In genomic region chr1:120069067-120069919, GRCh38 we compare ENCODE assay signal across 8 cellular contexts. TPM values are rescaled to one million over a fixed set of nuclear protein-coding genes. Genes with fewer than 3 reads are reported as not detected.
A peak's percentile ranks its signal among the peaks of the same experiment; 100 is the strongest.
DNase-seq lines count a peak whose midpoint lies in the region; ATAC-seq and TF ChIP-seq lines count a peak whose summit lies in the region.
"Not testable (repeated sequence)": the region's sequence is repeated elsewhere in the genome, so short reads cannot be mapped to it uniquely, and the experiment has no call there.

TSS of gene NOTCH2 (minus strand) at chr1:120069662. CDS start at chr1:120069406, 256 bp downstream.

- not testable (repeated sequence) for H2AFZ ChIP-seq in MM.1S (ENCODE audit: low read length)

- H3F3A ChIP-seq in MM.1S (ENCODE audit: insufficient read depth, low read length): not testable (repeated sequence)

- not testable (repeated sequence) for H3K27me3 Mint-ChIP-seq in T-helper 1 cell treated with Interleukin-12 subunit alpha and Interleukin-12 subunit beta and Interleukin-4 antibody, amounts not matched to agents 30 μg/mL and 1 μg/mL, for 36 hours (ENCODE audit: low read depth); endodermal cell (ENCODE audit: insufficient read depth)

- ATAC-seq in GM18498 (IDR thresholded peaks at IDR 0.05; ENCODE audit: unreplicated experiment) (peak; percentile 62), right lobe of liver (peak; percentile 82 to 93 (median 86)), upper lobe of right lung (peak; percentile 87)

- not testable (repeated sequence) for H3K36me3 Mint-ChIP-seq in T-helper 1 cell treated with Interleukin-12 subunit alpha and Interleukin-12 subunit beta and Interleukin-4 antibody, amounts not matched to agents 30 μg/mL and 1 μg/mL, for 36 hours (ENCODE audit: low read depth); endodermal cell (ENCODE audit: low read depth)

- not testable (repeated sequence) for TF ChIP-seq CTCF in MM.1S (IDR thresholded peaks at IDR 0.05; ENCODE audit: low read length); endodermal cell (conservative IDR thresholded peaks at IDR 0.05); right lobe of liver (IDR thresholded peaks at IDR 0.05); upper lobe of right lung (IDR thresholded peaks at IDR 0.05)

- not testable (repeated sequence) for H3K27ac Mint-ChIP-seq in T-helper 1 cell treated with Interleukin-12 subunit alpha and Interleukin-12 subunit beta and Interleukin-4 antibody, amounts not matched to agents 30 μg/mL and 1 μg/mL, for 36 hours; endodermal cell

- not testable (repeated sequence) for H3K4me2 ChIP-seq in MM.1S (ENCODE audit: low read depth, low read length)

- not testable (repeated sequence) for TF ChIP-seq POLR2A in right lobe of liver (IDR thresholded peaks at IDR 0.05)

- H3K36me3 ChIP-seq in MM.1S (replicated peaks; ENCODE audit: insufficient read depth, low read length); endodermal cell (ENCODE audit: control insufficient read depth, insufficient read depth, low read length); right lobe of liver; upper lobe of right lung: not testable (repeated sequence)

- DNase-seq in MM.1S: peak; percentile 5
- DNase-seq in activated T-helper 1 cell treated with anti-CD3 and anti-CD28 coated beads, Interleukin-2, amount 50 U/mL, for 16 hours (ENCODE audit: low read depth in 1 of 2, low spot score in 1 of 2): peak; percentile 47 to 49
- DNase-seq in endodermal cell: peak; percentile 60
- peak; percentile 70 to 77 (median 72) for DNase-seq in right lobe of liver
- DNase-seq in upper lobe of right lung: peak; percentile 85

- 0% methylated on average over 36 of the region's 95 CpGs; no CpG with 5 or more reads in 1 of the 2 experiments for WGBS in endodermal cell (ENCODE audit: insufficient coverage in 1 of 2, insufficient read length in 1 of 2), 2 experiments
- no CpG with 5 or more reads among the region's 95 CpGs for WGBS in right lobe of liver (ENCODE audit: insufficient coverage, low coverage, low lambda C conversion rate, missing lambda C conversion rate)

- intact Hi-C loops in right lobe of liver (cut with DNase I); upper lobe of right lung (cut with DNase I): not testable (repeated sequence)

- not testable (repeated sequence) for H3K27me3 ChIP-seq in MM.1S (replicated peaks; ENCODE audit: insufficient read depth, low read length); endodermal cell (ENCODE audit: control insufficient read depth, insufficient read depth, low read length, poor library complexity, severe bottlenecking); right lobe of liver; upper lobe of right lung

- H3K4me1 ChIP-seq in MM.1S (ENCODE audit: low read length); endodermal cell (ENCODE audit: control insufficient read depth, insufficient read depth, low read length); right lobe of liver; upper lobe of right lung: not testable (repeated sequence)

- H3K4me3 Mint-ChIP-seq in T-helper 1 cell treated with Interleukin-12 subunit alpha and Interleukin-12 subunit beta and Interleukin-4 antibody, amounts not matched to agents 30 μg/mL and 1 μg/mL, for 36 hours: peak within 1 kb of the TSS; percentile 60
- H3K4me3 Mint-ChIP-seq in endodermal cell: peak within 1 kb of the TSS; percentile 54

- not testable (repeated sequence) for H3K9me2 ChIP-seq in MM.1S (replicated peaks; ENCODE audit: insufficient read depth, low read length)

- not testable (repeated sequence) for H4K20me1 ChIP-seq in MM.1S (ENCODE audit: insufficient read depth, low read length)

- not testable (repeated sequence) for H3K9ac ChIP-seq in MM.1S (ENCODE audit: low read length); endodermal cell (ENCODE audit: extremely low read depth, low read length, poor library complexity, severe bottlenecking)

- not testable (repeated sequence) for H3K4me1 Mint-ChIP-seq in T-helper 1 cell treated with Interleukin-12 subunit alpha and Interleukin-12 subunit beta and Interleukin-4 antibody, amounts not matched to agents 30 μg/mL and 1 μg/mL, for 36 hours (ENCODE audit: low read depth); endodermal cell

- H3K79me2 ChIP-seq in MM.1S (ENCODE audit: low read length): not testable (repeated sequence)

- H3K9me3 Mint-ChIP-seq in T-helper 1 cell treated with Interleukin-12 subunit alpha and Interleukin-12 subunit beta and Interleukin-4 antibody, amounts not matched to agents 30 μg/mL and 1 μg/mL, for 36 hours; endodermal cell: not testable (repeated sequence)

- not testable (repeated sequence) for H3K9me3 ChIP-seq in MM.1S (replicated peaks; ENCODE audit: insufficient read depth, low read length); endodermal cell (ENCODE audit: control insufficient read depth, low read length); right lobe of liver; upper lobe of right lung

- not testable (repeated sequence) for H3K27ac ChIP-seq in MM.1S (ENCODE audit: low read length); endodermal cell (ENCODE audit: low read depth, low read length)
- H3K27ac ChIP-seq in right lobe of liver (peak within 1 kb of the TSS; percentile 60 to 73 (median 73)), skin epidermis (peak within 1 kb of the TSS; percentile 74 to 96 (median 92)), upper lobe of right lung (peak within 1 kb of the TSS; percentile 81)

- H3K4me3 ChIP-seq in MM.1S (ENCODE audit: low read length); endodermal cell (ENCODE audit: low read length): not testable (repeated sequence)
- H3K4me3 ChIP-seq in right lobe of liver (peak within 1 kb of the TSS; percentile 55 to 66 (median 59)), skin epidermis (peak within 1 kb of the TSS; percentile 57 to 86 (median 61)), upper lobe of right lung (peak within 1 kb of the TSS; percentile 61)

RNA-seq across cellular contexts. Expression of gene NOTCH2, which starts in this region (rescaled TPM):
- total RNA-seq in endodermal cell: 10 to 100 TPM; 79.0 to 88.3 TPM
- polyA plus RNA-seq in endodermal cell (2013, experiment 1 of 2): 39.4 TPM
- polyA plus RNA-seq in endodermal cell (2013, experiment 2 of 2): 42.9 TPM
- total RNA-seq in right lobe of liver: 10 to 100 TPM; 32.4 to 75.2 (median 49.0) TPM
- 97.3 TPM for total RNA-seq in upper lobe of right lung

Comparison
In these comparisons a context has a peak if more than half of its experiments do, and no peak if none do; other contexts are left out.
1. DNase-seq: peak in every context shown above with its lines; median percentile 85 in upper lobe of right lung; 72 in right lobe of liver; 60 in endodermal cell; 48 in activated T-helper 1 cell treated with anti-CD3 and anti-CD28 coated beads, Interleukin-2, amount 50 U/mL, for 16 hours; 5 in MM.1S.